In genomic region chr2:69143726-69144360, GRCh38 we compare ENCODE assay signal across 17 cellular contexts.
DNase-seq lines count a peak whose midpoint lies in the region; ATAC-seq, FAIRE-seq and TF ChIP-seq lines count a peak whose summit lies in the region.
"Had no signal": no experiment of that assay in that cellular context is flagged by ENCODE, and none has a peak within 500 bp of the region (broad histone marks: within the 10 kb centered on the region; RNA-seq: fewer than 3 reads in every experiment).

No MANE protein-coding gene starts in this region.

- intact Hi-C loops in pancreas (cut with DNase I) = no loop called here

- H3K27me3 ChIP-seq in CD8-positive, alpha-beta memory T cell (ENCODE audit: insufficient read depth, low read length, poor library complexity, severe bottlenecking) = no peaks in the 10 kb centered on the region
- H3K27me3 ChIP-seq in pancreas = no peaks in the 10 kb centered on the region
- H3K27me3 ChIP-seq: BE2C, testis had no signal

- whole genome bisulfite sequencing in pancreas, 2 donors = 70 to 86% methylated on average over 4 of the region's 4 CpGs

- H3K4me3 ChIP-seq in skeletal muscle cell (ENCODE audit: low read depth, low read length) (no peak overlapping the region), pancreas (no peak overlapping the region)
- H3K4me3 ChIP-seq in CD8-positive, alpha-beta memory T cell (ENCODE audit: low read length) = no peak overlapping the region
- H3K4me3 ChIP-seq: testis had no signal

- ATAC-seq in pancreas = no peak

- H3K4me3 Mint-ChIP-seq in CD8-positive, alpha-beta memory T cell = no peak overlapping the region
- H3K4me3 Mint-ChIP-seq: activated T-cell treated with anti-CD3 and anti-CD28 coated beads, Interleukin-2, amount 50 U/mL, for 24 hours; IgD-negative memory B cell; T-helper 1 cell treated with Interleukin-12 subunit alpha and Interleukin-12 subunit beta and Interleukin-4 antibody, amounts not matched to agents 30 μg/mL and 1 μg/mL, for 36 hours had no signal

- H3K4me1 ChIP-seq in CD8-positive, alpha-beta memory T cell (ENCODE audit: insufficient read depth, low read length) = no peaks in the 10 kb centered on the region
- no peaks in the 10 kb centered on the region for H3K4me1 ChIP-seq in pancreas
- H3K4me1 ChIP-seq: testis had no signal

- H3K27ac Mint-ChIP-seq in CD8-positive, alpha-beta memory T cell = no peak overlapping the region
- H3K27ac Mint-ChIP-seq: activated T-cell treated with anti-CD3 and anti-CD28 coated beads, Interleukin-2, amount 50 U/mL, for 24 hours; IgD-negative memory B cell; T-helper 1 cell treated with Interleukin-12 subunit alpha and Interleukin-12 subunit beta and Interleukin-4 antibody, amounts not matched to agents 30 μg/mL and 1 μg/mL, for 36 hours had no signal

- no peak for FAIRE-seq in pancreas (lab: Jason Lieb, UNC)
- FAIRE-seq: GM12891 had no signal

- CTCF ChIA-PET in CD8-positive, alpha-beta memory T cell (lab: Charles Lee) = no interaction called here

- DNase-seq in EL = peak; percentile 71
- DNase-seq in RPMI7951 (ENCODE audit: low read depth) = peak; percentile 81
- no peak for DNase-seq in epithelial cell of prostate (ENCODE audit: low read depth, low spot score)
- DNase-seq in skeletal muscle cell (ENCODE audit: low read depth) = peak; percentile 56
- DNase-seq in epidermal melanocyte (ENCODE audit: insufficient read length, low spot score) = no peak
- no peak for DNase-seq in CD8-positive, alpha-beta memory T cell
- DNase-seq in NCI-H2196 (lab: John Stamatoyannopoulos, UW; ENCODE audit: unreplicated experiment) = no peak
- no peak for DNase-seq in pancreas
- DNase-seq: activated CD4-positive, alpha-beta T cell treated with anti-CD3 and anti-CD28 coated beads for 4 hours; activated T-cell treated with anti-CD3 and anti-CD28 coated beads, Interleukin-2, amount 50 U/mL, for 24 hours; BE2C; DMS79 treated with DMSO at 0.1 percent for 48 hours; NCI-H1417; testis had no signal

- peak overlapping the region; percentile 20 for H3K27ac ChIP-seq in epithelial cell of prostate
- H3K27ac ChIP-seq in CD8-positive, alpha-beta memory T cell (ENCODE audit: low read depth, low read length) = no peak overlapping the region
- H3K27ac ChIP-seq in pancreas = no peak overlapping the region
- H3K27ac ChIP-seq: testis had no signal

- H3K36me3 ChIP-seq in CD8-positive, alpha-beta memory T cell (ENCODE audit: insufficient read depth, low read length) = no peaks in the 10 kb centered on the region
- no peaks in the 10 kb centered on the region for H3K36me3 ChIP-seq in pancreas
- H3K36me3 ChIP-seq: BE2C had no signal

- H3K27me3 Mint-ChIP-seq in CD8-positive, alpha-beta memory T cell = peaks cover 4 to 24% of the 10 kb centered on the region in 2 donors
- H3K27me3 Mint-ChIP-seq: IgD-negative memory B cell had no signal

- no peaks in the 10 kb centered on the region for H3K4me1 Mint-ChIP-seq in CD8-positive, alpha-beta memory T cell
- H3K4me1 Mint-ChIP-seq: IgD-negative memory B cell had no signal

- no peaks in the 10 kb centered on the region for H3K9me3 Mint-ChIP-seq in CD8-positive, alpha-beta memory T cell
- H3K9me3 Mint-ChIP-seq: activated T-cell treated with anti-CD3 and anti-CD28 coated beads, Interleukin-2, amount 50 U/mL, for 24 hours; IgD-negative memory B cell; T-helper 1 cell treated with Interleukin-12 subunit alpha and Interleukin-12 subunit beta and Interleukin-4 antibody, amounts not matched to agents 30 μg/mL and 1 μg/mL, for 36 hours had no signal

- no peaks in the 10 kb centered on the region for H3K36me3 Mint-ChIP-seq in CD8-positive, alpha-beta memory T cell
- H3K36me3 Mint-ChIP-seq: IgD-negative memory B cell had no signal

- no peaks in the 10 kb centered on the region for H3K9me3 ChIP-seq in CD8-positive, alpha-beta memory T cell (ENCODE audit: low read length)
- no peaks in the 10 kb centered on the region for H3K9me3 ChIP-seq in pancreas
- H3K9me3 ChIP-seq: BE2C, testis had no signal

- POLR2A ChIA-PET in CD8-positive, alpha-beta memory T cell (lab: Charles Lee) = no interaction called here

- TF ChIP-seq CTCF in pancreas (IDR thresholded peaks at IDR 0.05) = no peak

Comparison
In these comparisons a context has a peak if more than half of its experiments do, and no peak if none do; other contexts are left out.
1. DNase-seq: peak in EL (single experiment), RPMI7951 (single experiment) and skeletal muscle cell (single experiment); none in epithelial cell of prostate (single experiment), epidermal melanocyte (single experiment), CD8-positive, alpha-beta memory T cell (0 of 5), NCI-H2196 (single experiment) and pancreas (0 of 6).